Comparison of ENCODE assay signal across 10 cellular contexts in genomic region chr10:63173468-63174227, GRCh38. TPM values are rescaled to one million over a fixed set of nuclear protein-coding genes. Genes with fewer than 3 reads are reported as not detected.
DNase-seq lines count a peak whose midpoint lies in the region; ATAC-seq and TF ChIP-seq lines count a peak whose summit lies in the region.
"Had no signal": no experiment of that assay in that cellular context is flagged by ENCODE, and none has a peak within 500 bp of the region (broad histone marks: within the 10 kb centered on the region; RNA-seq: fewer than 3 reads in every experiment).

No MANE protein-coding gene starts in this region.

- no peaks in the 10 kb centered on the region for H3K9me3 ChIP-seq in left ventricle myocardium inferior (replicated peaks)
- H3K9me3 ChIP-seq in OCI-LY7 (ENCODE audit: low read length): no peaks in the 10 kb centered on the region
- no peaks in the 10 kb centered on the region for H3K9me3 ChIP-seq in A673 (ENCODE audit: low read depth, low read length, poor library complexity, severe bottlenecking)
- H3K9me3 ChIP-seq: sigmoid colon had no signal

- H3K27me3 ChIP-seq in left ventricle myocardium inferior (ENCODE audit: low read depth) (no peaks in the 10 kb centered on the region), A673 (replicated peaks; ENCODE audit: insufficient read depth, low read depth, low read length, poor library complexity) (no peaks in the 10 kb centered on the region)
- H3K27me3 ChIP-seq: sigmoid colon had no signal

- intact Hi-C loops in Right ventricle myocardium superior (cut with DNase I): no loop called here
- intact Hi-C loops in left ventricle myocardium inferior (cut with micrococcal nuclease): no loop called here
- intact Hi-C loops in OCI-LY7 (cut with micrococcal nuclease; ENCODE audit: unreplicated experiment): no loop called here
- intact Hi-C loops in A673 (cut with micrococcal nuclease; ENCODE audit: unreplicated experiment): no loop called here

- peak overlapping the region; percentile 30 for H3K4me2 ChIP-seq in OCI-LY7 (ENCODE audit: low read length)

- H3K27ac ChIP-seq in left ventricle myocardium inferior (replicated peaks): no peak overlapping the region
- no peak overlapping the region for H3K27ac ChIP-seq in OCI-LY7 (ENCODE audit: low read depth, low read length, poor library complexity, severe bottlenecking)
- no peak overlapping the region for H3K27ac ChIP-seq in A673 (ENCODE audit: low read depth, low read length, poor library complexity, severe bottlenecking)
- H3K27ac ChIP-seq: C4-2B had no signal

- no peak overlapping the region for H2AFZ ChIP-seq in OCI-LY7 (ENCODE audit: low read length)

- no peaks in the 10 kb centered on the region for H3K9me3 Mint-ChIP-seq in stimulated activated naive CD8-positive, alpha-beta T cell treated with anti-CD3 and anti-CD28 coated beads, Interleukin-15, amount 100 ng/mL, for 72 hours

- peak overlapping the region; percentile 10 to 24 for H3K4me3 Mint-ChIP-seq in stimulated activated naive CD8-positive, alpha-beta T cell treated with anti-CD3 and anti-CD28 coated beads, Interleukin-15, amount 100 ng/mL, for 72 hours

- CTCF ChIA-PET in OCI-LY7 (lab: Charles Lee; ENCODE audit: unreplicated experiment) (no interaction called here), A673 (lab: Charles Lee) (no interaction called here)

- DNase-seq in Right ventricle myocardium superior (no peak), left ventricle myocardium inferior (no peak), OCI-LY7 (ENCODE audit: low spot score) (peak; percentile 42), A673 (ENCODE audit: low spot score) (no peak), NCI-H2107 (lab: John Stamatoyannopoulos, UW) (no peak), glomerular visceral epithelial cell (ENCODE audit: extremely low spot score) (no peak)
- no peak for DNase-seq in stimulated activated naive CD8-positive, alpha-beta T cell treated with anti-CD3 and anti-CD28 coated beads, Interleukin-15, amount 100 ng/mL, for 72 hours
- DNase-seq: sigmoid colon had no signal

- H3K27me3 Mint-ChIP-seq in stimulated activated naive CD8-positive, alpha-beta T cell treated with anti-CD3 and anti-CD28 coated beads, Interleukin-15, amount 100 ng/mL, for 72 hours: no peaks in the 10 kb centered on the region

- peaks cover 5% of the 10 kb centered on the region; the same call in 1 of the 2 replicates for H3K79me2 ChIP-seq in OCI-LY7 (ENCODE audit: insufficient read depth, low read depth, low read length)

- H3K27ac Mint-ChIP-seq in stimulated activated naive CD8-positive, alpha-beta T cell treated with anti-CD3 and anti-CD28 coated beads, Interleukin-15, amount 100 ng/mL, for 72 hours: peak overlapping the region; percentile 63 to 83

- TF ChIP-seq CTCF in left ventricle myocardium inferior (IDR thresholded peaks at IDR 0.05; ENCODE audit: borderline replicate concordance): no peak
- no peak for TF ChIP-seq CTCF in OCI-LY7 (conservative IDR thresholded peaks at IDR 0.05; ENCODE audit: low read length)
- TF ChIP-seq CTCF in A673 (conservative IDR thresholded peaks at IDR 0.05; ENCODE audit: low read depth, low read length): no peak

- no peak overlapping the region for H3K4me3 ChIP-seq in left ventricle myocardium inferior
- H3K4me3 ChIP-seq in OCI-LY7 (ENCODE audit: low read depth, low read length, poor library complexity, severe bottlenecking): no peak overlapping the region
- H3K4me3 ChIP-seq in A673 (ENCODE audit: low read depth, low read length, poor library complexity, severe bottlenecking): no peak overlapping the region
- H3K4me3 ChIP-seq: sigmoid colon had no signal

- H3K36me3 ChIP-seq in left ventricle myocardium inferior (peaks cover 67% of the 10 kb centered on the region), OCI-LY7 (ENCODE audit: insufficient read depth, low read length) (peaks cover 98% of the 10 kb centered on the region), A673 (ENCODE audit: insufficient read depth, low read length, poor library complexity, severe bottlenecking) (peaks cover 63% of the 10 kb centered on the region)

- no TSS peak for BruUV-seq in OCI-LY7 (replicated peaks; lab: Mats Ljungman, UMichigan)
- BruUV-seq in A673 (replicated peaks; lab: Mats Ljungman, UMichigan): no TSS peak

- peaks cover 13% of the 10 kb centered on the region; the same call in 1 of the 2 replicates for H4K20me1 ChIP-seq in OCI-LY7 (ENCODE audit: insufficient read depth, low read length)

- POLR2A ChIA-PET in OCI-LY7 (lab: Charles Lee) (interaction anchor here (0.6 to 2.9 kb wide), 8 partner anchors 9 to 548 kb away, joined by 3 to 11 read pairs (median 3); no protein-coding TSS in a partner anchor), A673 (lab: Charles Lee; ENCODE audit: low non-redundant PET) (no interaction called here)

- H3K4me1 ChIP-seq in left ventricle myocardium inferior (peaks cover 31% of the 10 kb centered on the region), OCI-LY7 (ENCODE audit: insufficient read depth, low read length, poor library complexity, severe bottlenecking) (peaks cover 16% of the 10 kb centered on the region), A673 (ENCODE audit: insufficient read depth, low read length, poor library complexity, severe bottlenecking) (peaks cover 16% of the 10 kb centered on the region)

- H3K4me1 Mint-ChIP-seq in stimulated activated naive CD8-positive, alpha-beta T cell treated with anti-CD3 and anti-CD28 coated beads, Interleukin-15, amount 100 ng/mL, for 72 hours: peaks cover 66% of the 10 kb centered on the region

- ATAC-seq in Right ventricle myocardium superior (ENCODE audit: poor library complexity) (peak; percentile 52), HG02852 (IDR thresholded peaks at IDR 0.05; ENCODE audit: unreplicated experiment) (peak; percentile 99)
- peak; percentile 99 for ATAC-seq in stimulated activated naive CD8-positive, alpha-beta T cell treated with anti-CD3 and anti-CD28 coated beads, Interleukin-15, amount 100 ng/mL, for 72 hours

- H3K9me2 ChIP-seq in OCI-LY7 (ENCODE audit: insufficient read depth, low read length): no peaks in the 10 kb centered on the region

RNA-seq across cellular contexts. Expression of gene NRBF2, which starts 40.5 kb away (rescaled TPM):
- total RNA-seq in Right ventricle myocardium superior: 7.7 TPM
- 8.9 TPM for total RNA-seq in left ventricle myocardium inferior
- total RNA-seq in OCI-LY7 (2014; rRNA removed; shearing (Covaris generic)): 14.1 and 14.2 TPM in 2 replicates
- 19.1 and 20.7 TPM in 2 replicates for total RNA-seq in OCI-LY7 (2022)
- 21.9 and 24.8 TPM in 2 replicates for total RNA-seq in A673 (2021)
